Comparison of ENCODE assay signal across 11 cellular contexts in genomic region chr13:50170447-50171037, GRCh38.
DNase-seq lines count a peak whose midpoint lies in the region; ATAC-seq and TF ChIP-seq lines count a peak whose summit lies in the region.
"Had no signal": no experiment of that assay in that cellular context is flagged by ENCODE, and none has a peak within 500 bp of the region (broad histone marks: within the 10 kb centered on the region; RNA-seq: fewer than 3 reads in every experiment).

No MANE protein-coding gene starts in this region.

- ATAC-seq in IMR-90 (ENCODE audit: low read depth) (peak; percentile 40; the same call in 1 of the 2 replicates), body of pancreas (no peak), right lobe of liver (peak in 3 of 4 donors; percentile 36 to 67 (median 49)), GM21381 (IDR thresholded peaks at IDR 0.05; ENCODE audit: unreplicated experiment) (no peak), HG02571 (IDR thresholded peaks at IDR 0.05; ENCODE audit: unreplicated experiment) (no peak)
- ATAC-seq in stimulated activated naive B cell treated with anti-CD40 and anti-IgM and Interleukin-4, amounts not matched to agents 10 μg/mL and 1 μg/mL and 100 μg/mL, for 72 hours (replicated peaks), result no peak

- in situ Hi-C loops in IMR-90 (cut with MboI; ENCODE audit: low sequenced_read_pairs), result no loop called here

- no peak overlapping the region for H4K91ac ChIP-seq in IMR-90 (ENCODE audit: insufficient read depth, low read depth, low read length)

- no peak overlapping the region for H4K5ac ChIP-seq in IMR-90 (ENCODE audit: low read depth, low read length)

- H3K23ac ChIP-seq in IMR-90 (ENCODE audit: low read depth, low read length), result no peak overlapping the region

- H2BK15ac ChIP-seq in IMR-90 (ENCODE audit: low read depth, low read length), result no peak overlapping the region

- dilution Hi-C loops in IMR-90 (cut with HindIII; ENCODE audit: low sequenced_read_pairs, unreplicated experiment), result no loop called here

- no peaks in the 10 kb centered on the region for H3K36me3 Mint-ChIP-seq in stimulated activated naive B cell treated with anti-CD40 and anti-IgM and Interleukin-4, amounts not matched to agents 10 μg/mL and 1 μg/mL and 100 μg/mL, for 72 hours
- H3K36me3 Mint-ChIP-seq: activated CD4-positive, alpha-beta memory T cell treated with anti-CD3 and anti-CD28 coated beads for 36 hours had no signal

- DNase-seq in AG04449 (ENCODE audit: low read depth, low spot score) (no peak), IMR-90 (peak; percentile 21), body of pancreas (no peak), right lobe of liver (no peak), coronary artery (ENCODE audit: low spot score) (no peak)
- DNase-seq in stimulated activated naive B cell treated with anti-CD40 and anti-IgM and Interleukin-4, amounts not matched to agents 10 μg/mL and 1 μg/mL and 100 μg/mL, for 72 hours, result no peak
- DNase-seq: activated CD4-positive, alpha-beta memory T cell treated with anti-CD3 and anti-CD28 coated beads for 36 hours; amniotic stem cell; NCI-H2107 had no signal

- H3K27me3 ChIP-seq in IMR-90 (ENCODE audit: control insufficient read depth, insufficient read depth, low read length), result no peaks in the 10 kb centered on the region; the same call in 1 of the 2 replicates
- no peaks in the 10 kb centered on the region for H3K27me3 ChIP-seq in body of pancreas
- H3K27me3 ChIP-seq in right lobe of liver, result no peaks in the 10 kb centered on the region

- no peak overlapping the region for H2BK20ac ChIP-seq in IMR-90 (ENCODE audit: low read depth, low read length)

- WGBS in IMR-90 (ENCODE audit: extremely low coverage in 2 of 2, insufficient read length in 1 of 2), 2 experiments, result no CpG with 5 or more reads among the region's 2 CpGs
- 43 to 53% methylated on average over 2 of the region's 2 CpGs for WGBS in body of pancreas, 2 donors
- 71% methylated on average over 2 of the region's 2 CpGs for WGBS in right lobe of liver (ENCODE audit: insufficient coverage, low coverage, low lambda C conversion rate, missing lambda C conversion rate)

- H3K4me3 Mint-ChIP-seq in stimulated activated naive B cell treated with anti-CD40 and anti-IgM and Interleukin-4, amounts not matched to agents 10 μg/mL and 1 μg/mL and 100 μg/mL, for 72 hours, result no peak overlapping the region
- H3K4me3 Mint-ChIP-seq: activated CD4-positive, alpha-beta memory T cell treated with anti-CD3 and anti-CD28 coated beads for 36 hours had no signal

- H3K18ac ChIP-seq in IMR-90 (ENCODE audit: low read depth, low read length), result no peak overlapping the region

- no peaks in the 10 kb centered on the region for H3K79me1 ChIP-seq in IMR-90 (ENCODE audit: low read depth in 1 of 2, low read length in 2 of 2)

- H3K4me1 ChIP-seq in IMR-90 (ENCODE audit: control insufficient read depth, insufficient read depth, low read length), result no peaks in the 10 kb centered on the region
- H3K4me1 ChIP-seq in body of pancreas, result no peaks in the 10 kb centered on the region
- H3K4me1 ChIP-seq in right lobe of liver, result no peaks in the 10 kb centered on the region

- TF ChIP-seq POLR2A in IMR-90 (IDR thresholded peaks at IDR 0.05; ENCODE audit: low read depth, low read length), result no peak
- no peak for TF ChIP-seq POLR2A in body of pancreas (IDR thresholded peaks at IDR 0.05)
- no peak for TF ChIP-seq POLR2A in right lobe of liver (IDR thresholded peaks at IDR 0.05)

- H3K27ac ChIP-seq in IMR-90 (ENCODE audit: insufficient read depth, low read length), result no peak overlapping the region
- no peak overlapping the region for H3K27ac ChIP-seq in body of pancreas
- H3K27ac ChIP-seq in right lobe of liver, result no peak overlapping the region
- no peak overlapping the region for H3K27ac ChIP-seq in coronary artery

- H3K4me3 ChIP-seq in AG04449 (ENCODE audit: low read depth, low read length), result no peak overlapping the region
- H3K4me3 ChIP-seq in IMR-90 (ENCODE audit: insufficient read depth, low read depth, low read length), result no peak overlapping the region
- H3K4me3 ChIP-seq in body of pancreas, result no peak overlapping the region
- no peak overlapping the region for H3K4me3 ChIP-seq in right lobe of liver
- H3K4me3 ChIP-seq in coronary artery, result no peak overlapping the region

- no peak overlapping the region for H3K27ac Mint-ChIP-seq in stimulated activated naive B cell treated with anti-CD40 and anti-IgM and Interleukin-4, amounts not matched to agents 10 μg/mL and 1 μg/mL and 100 μg/mL, for 72 hours
- H3K27ac Mint-ChIP-seq: activated CD4-positive, alpha-beta memory T cell treated with anti-CD3 and anti-CD28 coated beads for 36 hours had no signal

- H3K9me3 ChIP-seq in IMR-90 (ENCODE audit: control insufficient read depth, insufficient read depth, low read length) (no peaks in the 10 kb centered on the region), body of pancreas (no peaks in the 10 kb centered on the region), right lobe of liver (no peaks in the 10 kb centered on the region)

- no peaks in the 10 kb centered on the region for H3K27me3 Mint-ChIP-seq in stimulated activated naive B cell treated with anti-CD40 and anti-IgM and Interleukin-4, amounts not matched to agents 10 μg/mL and 1 μg/mL and 100 μg/mL, for 72 hours

- TF ChIP-seq CTCF in AG04449 (IDR thresholded peaks at IDR 0.05; ENCODE audit: insufficient read depth, low read length, missing control alignments) (peak; percentile 28), IMR-90 (conservative IDR thresholded peaks at IDR 0.05; ENCODE audit: low read depth, low read length) (peak; percentile 40), body of pancreas (IDR thresholded peaks at IDR 0.05) (peak in 5 of 7 experiments; percentile 19 to 54 (median 43)), right lobe of liver (IDR thresholded peaks at IDR 0.05) (peak; percentile 31 to 43 (median 38)), coronary artery (IDR thresholded peaks at IDR 0.05) (no peak)

- intact Hi-C loops in IMR-90 (cut with micrococcal nuclease), result no loop called here
- intact Hi-C loops in body of pancreas (cut with DNase I), result no loop called here
- intact Hi-C loops in right lobe of liver (cut with DNase I), result no loop called here

- H3K9me3 Mint-ChIP-seq in stimulated activated naive B cell treated with anti-CD40 and anti-IgM and Interleukin-4, amounts not matched to agents 10 μg/mL and 1 μg/mL and 100 μg/mL, for 72 hours, result peaks cover 4 to 5% of the 10 kb centered on the region in 2 donors
- H3K9me3 Mint-ChIP-seq: activated CD4-positive, alpha-beta memory T cell treated with anti-CD3 and anti-CD28 coated beads for 36 hours had no signal

- H2BK120ac ChIP-seq in IMR-90 (ENCODE audit: low read depth, low read length), result no peak overlapping the region

- H3K9ac ChIP-seq in IMR-90 (ENCODE audit: low read depth, low read length), result no peak overlapping the region

- no peak overlapping the region for H3K4ac ChIP-seq in IMR-90 (ENCODE audit: low read depth, low read length)

- H3K4me2 ChIP-seq in IMR-90 (ENCODE audit: low read depth, low read length), result no peak overlapping the region

- no peak overlapping the region for H2BK5ac ChIP-seq in IMR-90 (ENCODE audit: low read depth, low read length, poor library complexity, severe bottlenecking)

- H3K14ac ChIP-seq in IMR-90 (replicated peaks; ENCODE audit: low read depth, low read length), result no peak overlapping the region

- POLR2A ChIA-PET in AG04449 (lab: Yijun Ruan, JAX), result no interaction called here
- POLR2A ChIA-PET in IMR-90 (lab: Charles Lee; ENCODE audit: unreplicated experiment), result no interaction called here

- no peak overlapping the region for H2AK9ac ChIP-seq in IMR-90 (replicated peaks; ENCODE audit: low read depth, low read length, poor library complexity)

- no peak overlapping the region for H2AFZ ChIP-seq in IMR-90 (replicated peaks; ENCODE audit: low read length, poor library complexity)

- TF ChIP-seq RAD21 in IMR-90 (IDR thresholded peaks at IDR 0.05; ENCODE audit: low read length), result peak; percentile 39

- H3K4me1 Mint-ChIP-seq in stimulated activated naive B cell treated with anti-CD40 and anti-IgM and Interleukin-4, amounts not matched to agents 10 μg/mL and 1 μg/mL and 100 μg/mL, for 72 hours, result peaks cover 8 to 10% of the 10 kb centered on the region in 2 donors

- no TSS peak for BruUV-seq in IMR-90 (replicated peaks; lab: Mats Ljungman, UMichigan)

- H3K36me3 ChIP-seq in IMR-90 (ENCODE audit: control insufficient read depth, insufficient read depth, low read length), result no peaks in the 10 kb centered on the region
- H3K36me3 ChIP-seq in body of pancreas (replicated peaks in 1 of 2; ENCODE audit: insufficient read depth in 1 of 2, low read depth in 2 of 2), result no peaks in the 10 kb centered on the region
- no peaks in the 10 kb centered on the region for H3K36me3 ChIP-seq in right lobe of liver

- H3K56ac ChIP-seq in IMR-90 (ENCODE audit: extremely low read depth, insufficient read depth, low read length), result no peak overlapping the region

- H3K9me1 ChIP-seq in IMR-90 (ENCODE audit: insufficient read depth, low read length), result no peaks in the 10 kb centered on the region

- no peak overlapping the region for H4K8ac ChIP-seq in IMR-90 (ENCODE audit: low read depth in 2 of 2, low read length in 2 of 2)

- CTCF ChIA-PET in AG04449 (lab: Yijun Ruan, JAX), result interaction anchor here (1.0 to 1.9 kb wide), 4 partner anchors 360 to 899 kb away, joined by 3 to 9 read pairs (median 6); no protein-coding TSS in a partner anchor
- CTCF ChIA-PET in IMR-90 (lab: Yijun Ruan, JAX), result interaction anchor here (0.7 kb wide), 1 partner anchor 9 kb away, joined by 3 read pairs; no protein-coding TSS in a partner anchor

- H4K20me1 ChIP-seq in IMR-90 (ENCODE audit: insufficient read depth, low read length), result no peaks in the 10 kb centered on the region

- no peak overlapping the region for H2AK5ac ChIP-seq in IMR-90 (ENCODE audit: low read depth, low read length)

TF ChIP-seq in IMR-90, 13 proteins besides CTCF, POLR2A, EP300 and RAD21:
- TF ChIP-seq RCOR1 (IDR thresholded peaks at IDR 0.05; ENCODE audit: insufficient replicate concordance, low read length) (no peak), MAFK (IDR thresholded peaks at IDR 0.05; ENCODE audit: low read depth, low read length) (no peak), MAZ (IDR thresholded peaks at IDR 0.05; ENCODE audit: borderline replicate concordance, low read depth, low read length) (no peak), CHD1 (IDR thresholded peaks at IDR 0.05; ENCODE audit: low read depth, low read length) (no peak), MXI1 (IDR thresholded peaks at IDR 0.05; ENCODE audit: borderline replicate concordance, low read depth, low read length) (no peak), CEBPB (IDR thresholded peaks at IDR 0.05; ENCODE audit: low read depth, low read length) (no peak), NFE2L2 (IDR thresholded peaks at IDR 0.05; ENCODE audit: low read depth, low read length) (no peak), SMC3 (IDR thresholded peaks at IDR 0.05; ENCODE audit: low read depth, low read length) (peak; percentile 32)
TF ChIP-seq in IMR-90: peak in this region for 1.

Comparison
In these comparisons a context has a peak if more than half of its experiments do, and no peak if none do; other contexts are left out.
1. ATAC-seq: peak in IMR-90 (single experiment) and right lobe of liver (3 of 4); none in body of pancreas (single experiment), stimulated activated naive B cell treated with anti-CD40 and anti-IgM and Interleukin-4, amounts not matched to agents 10 μg/mL and 1 μg/mL and 100 μg/mL, for 72 hours (0 of 2), GM21381 (single experiment) and HG02571 (single experiment).